ENCODE assay signal across 1 cellular context in the genomic region with DNA sequence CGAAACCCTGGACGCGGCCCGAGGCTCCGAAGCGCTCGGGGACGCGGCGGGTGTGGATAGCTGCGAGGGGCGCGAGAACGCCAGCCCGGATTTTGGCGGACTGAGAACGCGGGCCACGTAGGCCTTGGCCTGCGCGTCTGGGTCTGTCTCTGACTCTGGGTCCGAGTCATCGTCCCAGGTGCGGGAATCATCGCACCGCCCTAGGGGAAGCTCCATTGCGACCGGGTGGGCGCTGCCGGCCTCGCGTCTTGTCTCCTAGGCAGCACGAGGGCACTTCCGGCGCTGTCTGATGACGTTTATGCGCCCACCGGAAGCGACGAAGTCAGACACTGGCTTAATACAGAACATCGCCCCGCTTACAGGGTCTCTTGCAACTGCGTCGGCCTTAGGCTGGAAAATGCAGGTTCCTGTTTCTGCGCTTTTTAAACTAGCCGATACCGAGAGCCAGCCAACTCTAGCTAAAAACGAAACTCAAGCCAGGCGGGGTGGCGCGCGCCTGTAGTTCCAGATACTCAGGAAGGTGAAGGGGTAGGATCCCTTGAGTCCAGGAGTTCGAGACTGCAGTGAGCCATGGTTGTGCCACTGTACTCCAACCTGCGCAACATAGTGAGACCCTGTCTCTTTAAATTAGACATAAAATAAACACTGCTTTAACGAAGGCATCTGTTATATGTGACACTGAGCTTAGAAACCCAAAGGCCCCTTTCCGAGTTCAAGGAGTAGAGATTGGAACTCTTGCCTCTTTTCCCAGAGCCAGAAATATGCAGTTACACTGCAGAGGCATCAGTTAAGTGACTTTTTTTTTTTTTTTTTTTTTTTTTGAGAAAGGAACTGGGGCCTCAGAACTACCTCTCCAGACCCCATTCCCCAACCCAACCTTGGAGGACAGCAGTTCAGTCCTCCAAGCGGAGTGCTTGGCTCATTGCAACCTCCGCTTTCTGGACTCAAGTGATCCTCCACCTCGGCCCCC.
TF ChIP-seq lines count a peak whose summit lies in the region.

FBXW9 (minus strand) TSS at position 266 of the 970 bp plus-strand sequence; CDS start at position 216, 50 bp downstream.

TF ChIP-seq in HepG2, 621 proteins besides CTCF, POLR2A, EP300 and RAD21 (continued from another document and continues in another):
- TF ChIP-seq ZNF776 (CRISPR knock-in tag; IDR thresholded peaks at IDR 0.05) (peak; percentile 86), SRY (CRISPR knock-in tag; IDR thresholded peaks at IDR 0.05) (peak; percentile 68; the same call in 1 of the 2 replicates), MATR3 (CRISPR knock-in tag; IDR thresholded peaks at IDR 0.05) (no peak), WIZ (CRISPR knock-in tag; IDR thresholded peaks at IDR 0.05) (peak; percentile 87; the same call in 1 of the 2 replicates), HMGXB4 (CRISPR knock-in tag; IDR thresholded peaks at IDR 0.05; ENCODE audit: borderline replicate concordance in 1 of 2, low read depth in 1 of 2) (peak; percentile 42 to 56; a peak in 2 of 4 replicates), RFX3 (CRISPR knock-in tag; IDR thresholded peaks at IDR 0.05) (peak; percentile 96), ZNF563 (CRISPR knock-in tag; IDR thresholded peaks at IDR 0.05) (peak; percentile 74; the same call in 1 of the 2 replicates), ETV5 (CRISPR knock-in tag; IDR thresholded peaks at IDR 0.05; ENCODE audit: borderline replicate concordance) (peak; percentile 79), TEAD3 (CRISPR knock-in tag; optimal IDR thresholded peaks at IDR 0.05; ENCODE audit: borderline replicate concordance) (peak; percentile 10), SIX1 (CRISPR knock-in tag; IDR thresholded peaks at IDR 0.05; ENCODE audit: borderline replicate concordance) (no peak), ZNF704 (CRISPR knock-in tag; IDR thresholded peaks at IDR 0.05; ENCODE audit: borderline replicate concordance) (peak; percentile 80; the same call in 1 of the 2 replicates), ZBTB38 (CRISPR knock-in tag; IDR thresholded peaks at IDR 0.05) (peak; percentile 41), MEIS1 (CRISPR knock-in tag; IDR thresholded peaks at IDR 0.05; ENCODE audit: borderline replicate concordance) (peak; percentile 66; the same call in 1 of the 2 replicates), POLR2G (IDR thresholded peaks at IDR 0.05; ENCODE audit: low read depth, low read length) (peak; percentile 97), ZNF253 (CRISPR knock-in tag; IDR thresholded peaks at IDR 0.05; ENCODE audit: borderline replicate concordance) (no peak), NR2F2 (IDR thresholded peaks at IDR 0.05; ENCODE audit: borderline replicate concordance, low read depth) (no peak), SP1 (IDR thresholded peaks at IDR 0.05) (no peak), SP1 (CRISPR knock-in tag; IDR thresholded peaks at IDR 0.05) (peak; percentile 58; the same call in 1 of the 2 replicates), POLR2AphosphoS5 (IDR thresholded peaks at IDR 0.05; ENCODE audit: low read depth, low read length) (peak; percentile 92), ATF3 (CRISPR knock-in tag; IDR thresholded peaks at IDR 0.05) (no peak), STAT6 (CRISPR knock-in tag; IDR thresholded peaks at IDR 0.05; ENCODE audit: borderline replicate concordance) (peak; percentile 28; the same call in 1 of the 2 replicates), TAF1 (CRISPR knock-in tag; IDR thresholded peaks at IDR 0.05) (peak; percentile 70), SNAPC2 (CRISPR knock-in tag; IDR thresholded peaks at IDR 0.05) (0 out of 2 replicates have a peak, but pooled peaks have one; percentile 34), ZNF766 (CRISPR knock-in tag; IDR thresholded peaks at IDR 0.05; ENCODE audit: borderline replicate concordance) (0 out of 2 replicates have a peak, but pooled peaks have one; percentile 38), ASH2L (IDR thresholded peaks at IDR 0.05; ENCODE audit: insufficient read length, low read depth, low read length) (peak; percentile 39), IKZF4 (CRISPR knock-in tag; IDR thresholded peaks at IDR 0.05; ENCODE audit: borderline replicate concordance, low read depth, not compliant biosample characterization) (peak; percentile 76), ZNF207 (IDR thresholded peaks at IDR 0.05; ENCODE audit: borderline replicate concordance) (no peak), ZNF335 (CRISPR knock-in tag; IDR thresholded peaks at IDR 0.05) (peak; percentile 42; the same call in 1 of the 2 replicates), MED1 (CRISPR knock-in tag; IDR thresholded peaks at IDR 0.05) (peak; percentile 73), MBD4 (IDR thresholded peaks at IDR 0.05; ENCODE audit: borderline replicate concordance, low read length) (no peak), HBP1 (CRISPR knock-in tag; IDR thresholded peaks at IDR 0.05; ENCODE audit: low read depth) (peak; percentile 92), PTBP1 (IDR thresholded peaks at IDR 0.05; ENCODE audit: low read depth, low read length, poor library complexity, severe bottlenecking) (no peak), TSC22D2 (CRISPR knock-in tag; IDR thresholded peaks at IDR 0.05; ENCODE audit: borderline replicate concordance) (0 out of 2 replicates have a peak, but pooled peaks have one; percentile 28), ZNF556 (CRISPR knock-in tag; IDR thresholded peaks at IDR 0.05; ENCODE audit: borderline replicate concordance) (peak; percentile 69; the same call in 1 of the 2 replicates), ZSCAN25 (CRISPR knock-in tag; IDR thresholded peaks at IDR 0.05) (0 out of 2 replicates have a peak, but pooled peaks have one; percentile 26), MTA1 (CRISPR knock-in tag; IDR thresholded peaks at IDR 0.05; ENCODE audit: borderline replicate concordance) (peak; percentile 43; the same call in 1 of the 2 replicates), ZNF562 (CRISPR knock-in tag; IDR thresholded peaks at IDR 0.05; ENCODE audit: borderline replicate concordance) (no peak), ZSCAN9 (CRISPR knock-in tag; IDR thresholded peaks at IDR 0.05; ENCODE audit: borderline replicate concordance) (0 out of 2 replicates have a peak, but pooled peaks have one; percentile 57), ATF1 (CRISPR knock-in tag; IDR thresholded peaks at IDR 0.05) (peak; percentile 99), FOXP4 (CRISPR knock-in tag; IDR thresholded peaks at IDR 0.05) (peak; percentile 29; the same call in 1 of the 2 replicates), SIX4 (CRISPR knock-in tag; IDR thresholded peaks at IDR 0.05) (peak; percentile 49; the same call in 1 of the 2 replicates), NFATC3 (CRISPR knock-in tag; IDR thresholded peaks at IDR 0.05) (0 out of 2 replicates have a peak, but pooled peaks have one; percentile 73)
- TF ChIP-seq, protein P1, sequence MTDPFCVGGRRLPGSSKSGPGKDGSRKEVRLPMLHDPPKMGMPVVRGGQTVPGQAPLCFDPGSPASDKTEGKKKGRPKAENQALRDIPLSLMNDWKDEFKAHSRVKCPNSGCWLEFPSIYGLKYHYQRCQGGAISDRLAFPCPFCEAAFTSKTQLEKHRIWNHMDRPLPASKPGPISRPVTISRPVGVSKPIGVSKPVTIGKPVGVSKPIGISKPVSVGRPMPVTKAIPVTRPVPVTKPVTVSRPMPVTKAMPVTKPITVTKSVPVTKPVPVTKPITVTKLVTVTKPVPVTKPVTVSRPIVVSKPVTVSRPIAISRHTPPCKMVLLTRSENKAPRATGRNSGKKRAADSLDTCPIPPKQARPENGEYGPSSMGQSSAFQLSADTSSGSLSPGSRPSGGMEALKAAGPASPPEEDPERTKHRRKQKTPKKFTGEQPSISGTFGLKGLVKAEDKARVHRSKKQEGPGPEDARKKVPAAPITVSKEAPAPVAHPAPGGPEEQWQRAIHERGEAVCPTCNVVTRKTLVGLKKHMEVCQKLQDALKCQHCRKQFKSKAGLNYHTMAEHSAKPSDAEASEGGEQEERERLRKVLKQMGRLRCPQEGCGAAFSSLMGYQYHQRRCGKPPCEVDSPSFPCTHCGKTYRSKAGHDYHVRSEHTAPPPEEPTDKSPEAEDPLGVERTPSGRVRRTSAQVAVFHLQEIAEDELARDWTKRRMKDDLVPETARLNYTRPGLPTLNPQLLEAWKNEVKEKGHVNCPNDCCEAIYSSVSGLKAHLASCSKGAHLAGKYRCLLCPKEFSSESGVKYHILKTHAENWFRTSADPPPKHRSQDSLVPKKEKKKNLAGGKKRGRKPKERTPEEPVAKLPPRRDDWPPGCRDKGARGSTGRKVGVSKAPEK (CRISPR knock-in tag; IDR thresholded peaks at IDR 0.05; ENCODE audit: borderline replicate concordance), result 0 out of 2 replicates have a peak, but pooled peaks have one; percentile 34
- TF ChIP-seq, protein P2, sequence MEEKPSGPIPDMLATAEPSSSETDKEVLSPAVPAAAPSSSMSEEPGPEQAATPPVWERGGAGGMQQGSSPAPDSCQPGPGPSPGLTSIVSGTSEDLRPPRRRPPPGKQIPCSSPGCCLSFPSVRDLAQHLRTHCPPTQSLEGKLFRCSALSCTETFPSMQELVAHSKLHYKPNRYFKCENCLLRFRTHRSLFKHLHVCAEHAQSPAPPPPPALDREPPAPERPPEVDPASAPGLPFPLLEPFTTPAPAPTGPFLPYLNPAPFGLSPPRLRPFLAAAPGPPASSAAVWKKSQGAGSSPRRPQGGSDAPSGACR (CRISPR knock-in tag; IDR thresholded peaks at IDR 0.05), result peak; percentile 46; the same call in 1 of the 2 replicates
- TF ChIP-seq, protein P3, sequence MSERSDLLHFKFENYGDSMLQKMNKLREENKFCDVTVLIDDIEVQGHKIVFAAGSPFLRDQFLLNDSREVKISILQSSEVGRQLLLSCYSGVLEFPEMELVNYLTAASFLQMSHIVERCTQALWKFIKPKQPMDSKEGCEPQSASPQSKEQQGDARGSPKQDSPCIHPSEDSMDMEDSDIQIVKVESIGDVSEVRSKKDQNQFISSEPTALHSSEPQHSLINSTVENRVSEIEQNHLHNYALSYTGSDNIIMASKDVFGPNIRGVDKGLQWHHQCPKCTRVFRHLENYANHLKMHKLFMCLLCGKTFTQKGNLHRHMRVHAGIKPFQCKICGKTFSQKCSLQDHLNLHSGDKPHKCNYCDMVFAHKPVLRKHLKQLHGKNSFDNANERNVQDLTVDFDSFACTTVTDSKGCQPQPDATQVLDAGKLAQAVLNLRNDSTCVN (CRISPR knock-in tag; IDR thresholded peaks at IDR 0.05; ENCODE audit: borderline replicate concordance), result peak; percentile 68; the same call in 1 of the 2 replicates
